ENCODE assay signal across 8 cellular contexts in the genomic region with DNA sequence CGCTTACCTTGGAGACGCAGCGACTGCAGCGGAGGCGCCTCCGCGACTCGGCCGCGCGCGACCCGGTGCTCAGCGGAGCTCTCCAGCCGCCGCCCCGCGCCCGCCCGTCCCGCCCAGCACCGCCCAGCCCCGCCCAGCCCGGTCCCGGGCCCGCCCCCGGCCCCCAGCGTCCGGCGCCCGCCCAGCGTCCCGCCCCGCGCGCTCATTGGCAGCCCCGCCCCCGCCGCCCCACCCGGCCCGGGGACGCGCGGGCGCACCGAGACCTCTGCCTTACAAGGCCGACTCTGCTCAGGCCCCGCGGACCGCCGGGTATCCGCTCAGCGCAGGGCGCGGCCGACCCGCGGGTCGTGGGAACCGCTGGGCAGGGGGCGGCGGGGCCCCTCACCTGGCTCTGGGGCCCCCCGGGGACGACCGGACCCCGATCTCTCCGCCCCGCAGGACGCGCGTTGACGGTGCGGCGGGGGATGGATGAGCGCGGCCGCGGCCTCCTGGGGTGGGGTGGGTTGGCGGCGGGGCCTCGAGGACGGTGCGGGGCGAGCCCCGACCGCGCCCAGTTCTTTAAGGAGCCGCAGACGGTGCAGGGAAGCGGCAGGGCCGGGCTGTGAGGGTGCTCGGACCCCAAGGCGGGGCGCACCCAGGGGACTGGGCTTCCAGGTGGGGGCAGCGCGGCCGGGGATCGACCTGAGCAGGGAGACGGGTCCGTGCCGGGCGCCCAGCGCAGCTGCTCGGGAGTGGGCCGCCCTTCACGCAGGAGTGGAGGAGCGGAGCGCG. TPM values are rescaled to one million over a fixed set of nuclear protein-coding genes. Genes with fewer than 3 reads are reported as not detected.
DNase-seq lines count a peak whose midpoint lies in the region; ATAC-seq and TF ChIP-seq lines count a peak whose summit lies in the region.
"Not testable (repeated sequence)": the region's sequence is repeated elsewhere in the genome, so short reads cannot be mapped to it uniquely, and the experiment has no call there.

Gene TPPP, minus strand, starts transcription at position 82 of the 771 bp plus-strand sequence. CDS start 15,292 bp downstream, outside the sequence.

- H3K4me3 Mint-ChIP-seq in H9, result peak within 1 kb of the TSS; percentile 5 to 66; a peak in 2 of 5 replicates
- not testable (repeated sequence) for H3K4me3 Mint-ChIP-seq in neural crest cell
- peak within 1 kb of the TSS; percentile 51 for H3K4me3 Mint-ChIP-seq in stimulated activated effector memory CD8-positive, alpha-beta T cell treated with anti-CD3 and anti-CD28 coated beads, Interleukin-12 subunit alpha, Interleukin-12 subunit beta, amount 100 ng/mL, for 72 hours

- not testable (repeated sequence) for H2AFZ ChIP-seq in H9 (ENCODE audit: low read length)

- peak; percentile 86 to 91 for ATAC-seq in activated naive CD4-positive, alpha-beta T cell treated with anti-CD3 and anti-CD28 coated beads, Interleukin-2, amount 50 U/mL, for 72 hours
- ATAC-seq in stimulated activated effector memory CD8-positive, alpha-beta T cell treated with anti-CD3 and anti-CD28 coated beads, Interleukin-12 subunit alpha, Interleukin-12 subunit beta, amount 100 ng/mL, for 72 hours, result peak; percentile 92

- not testable (repeated sequence) for H3K27me3 ChIP-seq in H9 (ENCODE audit: insufficient read depth, low read length)

- not testable (repeated sequence) for H2BK15ac ChIP-seq in H9 (ENCODE audit: low read depth, low read length)

- H3K18ac ChIP-seq in H9 (ENCODE audit: insufficient read length, low read depth, low read length), result not testable (repeated sequence)

- not testable (repeated sequence) for H2BK120ac ChIP-seq in H9 (ENCODE audit: low read depth, low read length, poor library complexity, severe bottlenecking)

- not testable (repeated sequence) for H2BK20ac ChIP-seq in H9 (ENCODE audit: low read depth, low read length, poor library complexity, severe bottlenecking)

- H3K79me1 ChIP-seq in H9 (ENCODE audit: insufficient read depth, low read depth, low read length, poor library complexity, severe bottlenecking), result not testable (repeated sequence)

- not testable (repeated sequence) for H3K4me1 ChIP-seq in H9 (ENCODE audit: insufficient read depth, low read length)

- H3K79me2 ChIP-seq in H9 (ENCODE audit: insufficient read depth, low read length), result not testable (repeated sequence)

- H2BK12ac ChIP-seq in H9 (ENCODE audit: insufficient read length, low read depth, low read length), result not testable (repeated sequence)

- H4K91ac ChIP-seq in H9 (ENCODE audit: insufficient read length, low read depth, low read length), result not testable (repeated sequence)

- H3K36me3 Mint-ChIP-seq in H9 (ENCODE audit: insufficient read depth in 1 of 3, low read depth in 3 of 3); activated naive CD4-positive, alpha-beta T cell treated with anti-CD3 and anti-CD28 coated beads, Interleukin-2, amount 50 U/mL, for 72 hours; neural crest cell (ENCODE audit: low read depth); stimulated activated effector memory CD8-positive, alpha-beta T cell treated with anti-CD3 and anti-CD28 coated beads, Interleukin-12 subunit alpha, Interleukin-12 subunit beta, amount 100 ng/mL, for 72 hours: not testable (repeated sequence)

- peaks cover 22% of the 10 kb centered on the region for H3K27me3 Mint-ChIP-seq in H9 (ENCODE audit: low read depth)
- H3K27me3 Mint-ChIP-seq in neural crest cell (ENCODE audit: low read depth), result peaks cover 14% of the 10 kb centered on the region

- H3K4ac ChIP-seq in H9 (ENCODE audit: low read depth, low read length), result not testable (repeated sequence)

- not testable (repeated sequence) for TF ChIP-seq CTCF in H9 (conservative IDR thresholded peaks at IDR 0.05); neural crest cell (conservative IDR thresholded peaks at IDR 0.05)

- DNase-seq in DMS79 treated with DMSO at 0.1 percent for 48 hours (lab: John Stamatoyannopoulos, UW) (peak; percentile 34), H9 (peak; percentile 72), MV-4-11 (lab: John Stamatoyannopoulos, UW) (peak; percentile 7), SW480 (ENCODE audit: low spot score) (peak; percentile 65), glomerular visceral epithelial cell (ENCODE audit: extremely low spot score) (peak; percentile 61), neural crest cell (ENCODE audit: low read depth, low spot score) (peak; percentile 64)
- peak in 1 of 2 donors; percentile 72 for DNase-seq in activated naive CD4-positive, alpha-beta T cell treated with anti-CD3 and anti-CD28 coated beads, Interleukin-2, amount 50 U/mL, for 72 hours (ENCODE audit: low spot score in 2 of 2)
- DNase-seq in stimulated activated effector memory CD8-positive, alpha-beta T cell treated with anti-CD3 and anti-CD28 coated beads, Interleukin-12 subunit alpha, Interleukin-12 subunit beta, amount 100 ng/mL, for 72 hours (ENCODE audit: low spot score in 2 of 2), result peak; percentile 84 to 93

- H3K27ac Mint-ChIP-seq in H9; activated naive CD4-positive, alpha-beta T cell treated with anti-CD3 and anti-CD28 coated beads, Interleukin-2, amount 50 U/mL, for 72 hours; neural crest cell (ENCODE audit: unreplicated experiment); stimulated activated effector memory CD8-positive, alpha-beta T cell treated with anti-CD3 and anti-CD28 coated beads, Interleukin-12 subunit alpha, Interleukin-12 subunit beta, amount 100 ng/mL, for 72 hours: not testable (repeated sequence)

- H3K4me1 Mint-ChIP-seq in H9; neural crest cell; stimulated activated effector memory CD8-positive, alpha-beta T cell treated with anti-CD3 and anti-CD28 coated beads, Interleukin-12 subunit alpha, Interleukin-12 subunit beta, amount 100 ng/mL, for 72 hours: not testable (repeated sequence)

- not testable (repeated sequence) for H3K9me3 ChIP-seq in H9 (ENCODE audit: control insufficient read depth, low read depth, low read length)

- H2BK5ac ChIP-seq in H9 (ENCODE audit: insufficient read length, low read length), result not testable (repeated sequence)

- WGBS in H9 (ENCODE audit: extremely low coverage, insufficient read length, low lambda C conversion rate), result no CpG with 5 or more reads among the region's 109 CpGs

- H4K8ac ChIP-seq in H9 (replicated peaks; ENCODE audit: insufficient read length, low read depth, low read length), result not testable (repeated sequence)

- not testable (repeated sequence) for H3K56ac ChIP-seq in H9 (ENCODE audit: insufficient read length, low read depth, low read length)

- H3K9ac ChIP-seq in H9 (ENCODE audit: extremely low read depth, insufficient read length, low read length), result not testable (repeated sequence)

- not testable (repeated sequence) for H3K23me2 ChIP-seq in H9 (ENCODE audit: insufficient read length, low read depth, low read length, poor library complexity, severe bottlenecking)

- H4K5ac ChIP-seq in H9 (ENCODE audit: insufficient read length, low read depth, low read length), result not testable (repeated sequence)

- not testable (repeated sequence) for H2AK5ac ChIP-seq in H9 (ENCODE audit: insufficient read length, low read length)

- not testable (repeated sequence) for H3K27ac ChIP-seq in H9 (ENCODE audit: insufficient read length, low read depth, low read length)

- not testable (repeated sequence) for H3K9me3 Mint-ChIP-seq in H9; activated naive CD4-positive, alpha-beta T cell treated with anti-CD3 and anti-CD28 coated beads, Interleukin-2, amount 50 U/mL, for 72 hours; neural crest cell; stimulated activated effector memory CD8-positive, alpha-beta T cell treated with anti-CD3 and anti-CD28 coated beads, Interleukin-12 subunit alpha, Interleukin-12 subunit beta, amount 100 ng/mL, for 72 hours

- not testable (repeated sequence) for H3K23ac ChIP-seq in H9 (ENCODE audit: insufficient read length, low read depth, low read length)

- H3K4me2 ChIP-seq in H9 (ENCODE audit: insufficient read depth, insufficient read length, low read length), result peak within 1 kb of the TSS; percentile 21

- not testable (repeated sequence) for H3K14ac ChIP-seq in H9 (ENCODE audit: insufficient read depth, low read length)

- H3T11ph ChIP-seq in H9 (ENCODE audit: low read length), result not testable (repeated sequence)

- H4K20me1 ChIP-seq in H9 (ENCODE audit: control insufficient read depth, insufficient read depth, insufficient read length), result not testable (repeated sequence)

RNA-seq across cellular contexts. Expression of gene TPPP, which starts in this region (rescaled TPM):
- 0.44 and 0.48 TPM in 2 replicates for total RNA-seq in H9 (2021)
- total RNA-seq in activated naive CD4-positive, alpha-beta T cell treated with anti-CD3 and anti-CD28 coated beads, Interleukin-2, amount 50 U/mL, for 72 hours, result under 1 TPM; 0.10 to 0.14 TPM
- total RNA-seq in neural crest cell, result 2.6 and 2.7 TPM in 2 replicates

Comparison
In these comparisons a context has a peak if more than half of its experiments do, and no peak if none do; other contexts are left out.
1. Peak in DNase-seq and H3K4me2 ChIP-seq in H9; RNA of the gene not detected or under 1 TPM.
2. Peak in ATAC-seq in activated naive CD4-positive, alpha-beta T cell treated with anti-CD3 and anti-CD28 coated beads, Interleukin-2, amount 50 U/mL, for 72 hours; RNA of the gene not detected or under 1 TPM.